In genomic region chr2:85706063-85706462, GRCh38 we compare ENCODE assay signal across 2 cellular contexts.
TF ChIP-seq lines count a peak whose summit lies in the region.

No MANE protein-coding gene starts in this region.

TF ChIP-seq in A549, 52 proteins besides CTCF, POLR2A, EP300 and RAD21:
- TF ChIP-seq ZFP36 (IDR thresholded peaks at IDR 0.05; ENCODE audit: borderline replicate concordance, partially characterized antibody) (no peak), RNF2 (IDR thresholded peaks at IDR 0.05; ENCODE audit: borderline replicate concordance, low read depth) (no peak), HOXB13 (CRISPR knock-in tag; IDR thresholded peaks at IDR 0.05; ENCODE audit: low read depth) (no peak), KDM1A (IDR thresholded peaks at IDR 0.05; ENCODE audit: low read depth) (no peak), MAZ (IDR thresholded peaks at IDR 0.05; ENCODE audit: borderline replicate concordance, low read depth, low read length) (no peak), HES2 (IDR thresholded peaks at IDR 0.05) (no peak), JUN (IDR thresholded peaks at IDR 0.05) (no peak), SREBF2 (IDR thresholded peaks at IDR 0.05) (no peak), NR3C1 (IDR thresholded peaks at IDR 0.05) (no peak), TFCP2L1 (CRISPR knock-in tag; IDR thresholded peaks at IDR 0.05) (no peak), TP53 (CRISPR knock-in tag; IDR thresholded peaks at IDR 0.05) (no peak), HDAC2 (IDR thresholded peaks at IDR 0.05) (no peak), BHLHE40 (IDR thresholded peaks at IDR 0.05; ENCODE audit: low read depth, low read length) (no peak), CEBPB (IDR thresholded peaks at IDR 0.05) (no peak), MAFK (IDR thresholded peaks at IDR 0.05; ENCODE audit: partially characterized antibody) (no peak)

TF ChIP-seq in IMR-90, 13 proteins besides CTCF, POLR2A, EP300 and RAD21:
- TF ChIP-seq RCOR1 (IDR thresholded peaks at IDR 0.05; ENCODE audit: insufficient replicate concordance, low read length) (no peak), USF2 (IDR thresholded peaks at IDR 0.05; ENCODE audit: low read depth, low read length) (no peak), ELK1 (IDR thresholded peaks at IDR 0.05; ENCODE audit: borderline replicate concordance, low read depth, low read length) (no peak), CHD1 (IDR thresholded peaks at IDR 0.05; ENCODE audit: low read depth, low read length) (no peak), MAFK (IDR thresholded peaks at IDR 0.05; ENCODE audit: low read depth, low read length) (no peak), MXI1 (IDR thresholded peaks at IDR 0.05; ENCODE audit: borderline replicate concordance, low read depth, low read length) (no peak), FOS (IDR thresholded peaks at IDR 0.05; ENCODE audit: low read depth, low read length) (no peak), CEBPB (IDR thresholded peaks at IDR 0.05; ENCODE audit: low read depth, low read length) (no peak), NFE2L2 (IDR thresholded peaks at IDR 0.05; ENCODE audit: low read depth, low read length) (no peak), BHLHE40 (IDR thresholded peaks at IDR 0.05; ENCODE audit: low read depth, low read length) (no peak), RFX5 (IDR thresholded peaks at IDR 0.05; ENCODE audit: low read depth, low read length) (no peak), MAZ (IDR thresholded peaks at IDR 0.05; ENCODE audit: borderline replicate concordance, low read depth, low read length) (no peak), SMC3 (IDR thresholded peaks at IDR 0.05; ENCODE audit: low read depth, low read length) (no peak)
